8 cellular contexts compared by ENCODE assay signal in the genomic region with DNA sequence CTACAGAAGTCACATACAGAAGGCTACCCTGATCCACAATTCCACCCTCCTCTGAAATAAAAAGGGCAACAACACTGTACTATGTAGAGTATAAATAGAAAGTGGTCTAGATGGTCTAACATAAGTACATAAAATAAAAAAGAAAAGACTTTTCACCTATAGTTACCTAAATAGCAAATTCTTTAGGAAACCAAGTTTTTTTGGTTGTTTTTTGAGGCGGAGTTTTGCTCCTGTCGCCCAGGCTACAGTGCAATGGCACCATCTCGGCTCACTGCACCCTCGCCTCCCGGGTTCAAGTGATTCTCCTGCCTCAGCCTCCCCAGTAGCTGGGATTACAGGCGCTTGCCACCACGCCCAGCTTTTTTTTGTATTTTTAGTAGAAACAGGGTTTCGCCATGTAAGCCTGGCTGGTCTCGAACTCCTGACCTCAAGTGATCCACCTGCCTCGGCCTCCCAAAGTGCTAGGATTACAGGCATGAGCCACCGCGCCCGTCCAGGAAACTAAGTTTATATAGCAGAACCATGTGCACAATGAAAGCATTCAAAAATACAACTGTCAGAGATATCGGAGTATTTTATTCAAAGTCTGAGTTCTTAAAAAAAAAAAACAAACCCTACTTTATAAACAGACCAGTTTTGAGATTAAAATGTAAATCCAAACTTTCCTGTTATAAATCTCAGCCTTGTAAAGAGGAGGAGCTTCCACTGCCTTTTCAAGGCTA. TPM values are rescaled to one million over a fixed set of nuclear protein-coding genes. Genes with fewer than 3 reads are reported as not detected.
A peak's percentile ranks its signal among the peaks of the same experiment; 100 is the strongest.
DNase-seq lines count a peak whose midpoint lies in the region; ATAC-seq and TF ChIP-seq lines count a peak whose summit lies in the region.

No MANE protein-coding gene starts in this region.

- H3K27me3 ChIP-seq in gastrocnemius medialis: no peaks in the 10 kb centered on the region

- peaks cover 35 to 51% of the 10 kb centered on the region in 2 donors for H3K4me1 ChIP-seq in gastrocnemius medialis

- intact Hi-C loops in gastrocnemius medialis (cut with DNase I; ENCODE audit: low total_unique reads): loop anchor here (1.0 to 10.0 kb wide), 4 partner anchors 176 to 1975 kb away; a partner anchor contains a TSS

- TF ChIP-seq CTCF in GM12875 (IDR thresholded peaks at IDR 0.05; ENCODE audit: borderline replicate concordance, insufficient read depth, low read depth, low read length): no peak
- TF ChIP-seq CTCF in VCaP (conservative IDR thresholded peaks at IDR 0.05): no peak
- no peak for TF ChIP-seq CTCF in foreskin fibroblast (IDR thresholded peaks at IDR 0.05; ENCODE audit: low read depth, low read length)
- no peak for TF ChIP-seq CTCF in gastrocnemius medialis (IDR thresholded peaks at IDR 0.05 in 4 of 5, conservative IDR thresholded peaks at IDR 0.05 in 1 of 5)

- peak overlapping the region; percentile 85 for H3K4me3 ChIP-seq in GM12875 (ENCODE audit: low read depth, low read length)
- peak overlapping the region; percentile 71 to 90 for H3K4me3 ChIP-seq in foreskin fibroblast (ENCODE audit: low read depth in 1 of 2, low read length in 2 of 2)
- H3K4me3 ChIP-seq in gastrocnemius medialis: peak overlapping the region; percentile 83 to 98 (median 87)

- in situ Hi-C loops in gastrocnemius medialis (cut with MboI; ENCODE audit: low sequenced_read_pairs in 4 of 4): no loop called here

- ATAC-seq in gastrocnemius medialis: no peak
- no peak for ATAC-seq in GM21723 (IDR thresholded peaks at IDR 0.05; ENCODE audit: unreplicated experiment)
- no peak for ATAC-seq in HG02678 (IDR thresholded peaks at IDR 0.05; ENCODE audit: unreplicated experiment)

- no peak for TF ChIP-seq POLR2A in gastrocnemius medialis (IDR thresholded peaks at IDR 0.05)

- H3K27ac ChIP-seq in VCaP (peak overlapping the region; percentile 99), gastrocnemius medialis (peak overlapping the region; percentile 98 to 100 (median 100))

- no peaks in the 10 kb centered on the region for H3K9me3 ChIP-seq in gastrocnemius medialis

- H3K36me3 ChIP-seq in gastrocnemius medialis: no peaks in the 10 kb centered on the region

- DNase-seq in foreskin fibroblast: no peak
- DNase-seq in gastrocnemius medialis: no peak
- no peak for DNase-seq in mucosa of gallbladder (ENCODE audit: low spot score)
- no peak for DNase-seq in HK-2 (ENCODE audit: unreplicated experiment)

RNA-seq across cellular contexts. Expression of a gene that starts 1.7 kb away (rescaled TPM):
- total RNA-seq in gastrocnemius medialis: 10 to 100 TPM; 16.1 to 25.3 (median 21.0) TPM
- total RNA-seq in mucosa of gallbladder: 65.5 TPM
